ENCODE assay signal across 15 cellular contexts in the genomic region with DNA sequence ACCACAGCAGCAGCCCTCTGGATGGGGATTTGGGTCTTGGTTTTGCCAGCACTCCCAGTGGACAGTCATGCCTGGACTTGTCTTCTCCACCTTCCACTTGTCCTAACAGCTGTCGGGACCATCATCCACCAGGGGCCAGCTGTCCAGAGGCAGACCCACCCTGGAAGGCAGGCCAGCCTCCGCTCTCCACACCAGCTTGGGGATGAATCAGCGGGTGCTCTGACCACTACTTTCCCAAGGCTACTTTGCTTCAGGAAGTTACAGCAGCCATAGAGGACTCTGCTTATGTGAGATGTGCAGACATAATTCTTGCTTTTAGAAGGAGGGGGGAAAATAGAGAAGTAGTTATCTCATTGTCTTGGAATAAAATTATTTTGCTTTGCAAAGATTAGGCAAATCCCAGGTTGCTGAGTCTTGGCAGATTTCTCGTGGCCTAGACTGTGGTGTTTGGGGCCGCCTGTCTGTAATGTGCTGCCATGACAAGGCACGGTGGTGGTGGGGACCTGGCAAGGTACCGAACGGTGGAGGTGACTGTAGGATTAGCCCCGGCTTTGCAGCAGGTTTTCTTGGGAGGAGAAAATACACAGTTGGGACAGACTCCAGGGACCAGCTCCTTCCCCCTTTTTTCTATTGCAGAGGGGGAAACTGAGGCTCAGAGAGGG.
DNase-seq lines count a peak whose midpoint lies in the region; ATAC-seq and TF ChIP-seq lines count a peak whose summit lies in the region.
"Had no signal": no experiment of that assay in that cellular context is flagged by ENCODE, and none has a peak within 500 bp of the region (broad histone marks: within the 10 kb centered on the region; RNA-seq: fewer than 3 reads in every experiment).

No MANE protein-coding gene starts in this region.

- H3K27me3 Mint-ChIP-seq in MCF 10A (ENCODE audit: insufficient read depth, unreplicated experiment) = no peaks in the 10 kb centered on the region

- H3K9me3 ChIP-seq in breast epithelium (no peaks in the 10 kb centered on the region), aorta (ENCODE audit: control insufficient read depth, low read length) (no peaks in the 10 kb centered on the region)
- H3K9me3 ChIP-seq: tibial nerve had no signal

- TF ChIP-seq CTCF in MCF 10A (IDR thresholded peaks at IDR 0.05; ENCODE audit: unreplicated experiment) (no peak), breast epithelium (IDR thresholded peaks at IDR 0.05) (no peak)

- H3K9me3 Mint-ChIP-seq in MCF 10A (ENCODE audit: unreplicated experiment) = no peaks in the 10 kb centered on the region
- H3K9me3 Mint-ChIP-seq: activated CD4-positive, alpha-beta T cell treated with anti-CD3 and anti-CD28 coated beads, Interleukin-2, amount 10 ng/mL, durations not matched to agents 24 days and 14 days; activated naive CD8-positive, alpha-beta T cell treated with anti-CD3 and anti-CD28 coated beads, Interleukin-2, amount 50 U/mL, for 24 hours had no signal

- H3K27ac ChIP-seq in breast epithelium (peak overlapping the region in 1 of 2 donors; percentile 25), caudate nucleus (ENCODE audit: low read depth, low read length) (peak overlapping the region; percentile 73), aorta (ENCODE audit: low read depth in 1 of 2, low read length in 2 of 2) (no peak overlapping the region)

- H3K4me3 Mint-ChIP-seq in MCF 10A (ENCODE audit: unreplicated experiment) = no peak overlapping the region
- H3K4me3 Mint-ChIP-seq: activated CD4-positive, alpha-beta T cell treated with anti-CD3 and anti-CD28 coated beads, Interleukin-2, amount 10 ng/mL, durations not matched to agents 24 days and 14 days; activated naive CD8-positive, alpha-beta T cell treated with anti-CD3 and anti-CD28 coated beads, Interleukin-2, amount 50 U/mL, for 24 hours; naive B cell had no signal

- peaks cover 0 to 4% of the 10 kb centered on the region in 2 donors for H3K4me1 ChIP-seq in breast epithelium
- H3K4me1 ChIP-seq in aorta (ENCODE audit: control insufficient read depth in 1 of 2, insufficient read depth in 2 of 2, low read length in 2 of 2) = no peaks in the 10 kb centered on the region

- no peak overlapping the region for H3K4me3 ChIP-seq in breast epithelium
- no peak overlapping the region for H3K4me3 ChIP-seq in aorta (ENCODE audit: low read length in 2 of 2)
- H3K4me3 ChIP-seq: tibial nerve had no signal

- peak; percentile 50 for ATAC-seq in aorta (ENCODE audit: low FRiP score)
- no peak for ATAC-seq in stimulated activated naive CD8-positive, alpha-beta T cell treated with anti-CD3 and anti-CD28 coated beads, Interleukin-15, Interleukin-2, amounts not matched to agents 100 U/mL and 50 U/mL, for 24 hours
- ATAC-seq: activated naive CD8-positive, alpha-beta T cell treated with anti-CD3 and anti-CD28 coated beads, Interleukin-2, amount 50 U/mL, for 24 hours had no signal

- H3K36me3 Mint-ChIP-seq in MCF 10A (ENCODE audit: insufficient read depth, unreplicated experiment) = peaks cover 15% of the 10 kb centered on the region
- H3K36me3 Mint-ChIP-seq: naive B cell had no signal

- DNase-seq in MCF 10A (ENCODE audit: unreplicated experiment) = peak; percentile 10
- no peak for DNase-seq in breast epithelium (ENCODE audit: low spot score in 2 of 2)
- DNase-seq in caudate nucleus (lab: John Stamatoyannopoulos, UW) = no peak
- DNase-seq in islet precursor cell = peak; percentile 77
- no peak for DNase-seq in aorta
- DNase-seq in epidermal melanocyte (ENCODE audit: insufficient read length, low spot score) = no peak
- DNase-seq in stimulated activated naive CD8-positive, alpha-beta T cell treated with anti-CD3 and anti-CD28 coated beads, Interleukin-15, Interleukin-2, amounts not matched to agents 100 U/mL and 50 U/mL, for 24 hours = no peak
- no peak for DNase-seq in NCI-H446 (lab: John Stamatoyannopoulos, UW)
- DNase-seq: ACHN; activated CD4-positive, alpha-beta T cell treated with anti-CD3 and anti-CD28 coated beads, Interleukin-2, amount 10 ng/mL, durations not matched to agents 24 days and 14 days; activated naive CD8-positive, alpha-beta T cell treated with anti-CD3 and anti-CD28 coated beads, Interleukin-2, amount 50 U/mL, for 24 hours; naive B cell; NCI-H1694 treated with DMSO at 0.1 percent for 48 hours; stimulated activated CD4-positive, alpha-beta T cell treated with anti-CD3 and anti-CD28 coated beads, Interleukin-4, amount 100 ng/mL, for 4 hours had no signal

- intact Hi-C loops in MCF 10A (cut with micrococcal nuclease) (no loop called here), breast epithelium (cut with DNase I; ENCODE audit: low total_unique reads) (no loop called here), aorta (cut with DNase I) (no loop called here)

- POLR2A ChIA-PET in MCF 10A (lab: Yijun Ruan, JAX) = no interaction called here

- H3K36me3 ChIP-seq in breast epithelium = no peaks in the 10 kb centered on the region
- H3K36me3 ChIP-seq in aorta (ENCODE audit: control insufficient read depth in 1 of 2, insufficient read depth in 2 of 2, low read length in 1 of 2) = no peaks in the 10 kb centered on the region
- H3K36me3 ChIP-seq: tibial nerve had no signal

- CTCF ChIA-PET in MCF 10A (lab: Yijun Ruan, JAX) = interaction anchor here (0.6 to 1.0 kb wide), 3 partner anchors 12 to 103 kb away, joined by 3 read pairs; no protein-coding TSS in a partner anchor

- H3K4me1 Mint-ChIP-seq in MCF 10A (ENCODE audit: insufficient read depth, unreplicated experiment) = peaks cover 10% of the 10 kb centered on the region
- H3K4me1 Mint-ChIP-seq: activated CD4-positive, alpha-beta T cell treated with anti-CD3 and anti-CD28 coated beads, Interleukin-2, amount 10 ng/mL, durations not matched to agents 24 days and 14 days; naive B cell had no signal

- H3K27ac Mint-ChIP-seq in MCF 10A (ENCODE audit: low read depth, unreplicated experiment) = peak overlapping the region; percentile 11
- H3K27ac Mint-ChIP-seq: activated CD4-positive, alpha-beta T cell treated with anti-CD3 and anti-CD28 coated beads, Interleukin-2, amount 10 ng/mL, durations not matched to agents 24 days and 14 days; activated naive CD8-positive, alpha-beta T cell treated with anti-CD3 and anti-CD28 coated beads, Interleukin-2, amount 50 U/mL, for 24 hours; naive B cell had no signal

- H3K27me3 ChIP-seq in breast epithelium = no peaks in the 10 kb centered on the region
- no peaks in the 10 kb centered on the region for H3K27me3 ChIP-seq in aorta (ENCODE audit: control insufficient read depth in 1 of 2, insufficient read depth in 2 of 2, low read length in 1 of 2)
- H3K27me3 ChIP-seq: tibial nerve had no signal

- no TSS peak for BruUV-seq in MCF 10A (replicated peaks; lab: Mats Ljungman, UMichigan)

- 91 to 94% methylated on average over 9 of the region's 9 CpGs for WGBS in aorta, 2 donors

- no peak for TF ChIP-seq POLR2A in breast epithelium (IDR thresholded peaks at IDR 0.05)

Comparison
In these comparisons a context has a peak if more than half of its experiments do, and no peak if none do; other contexts are left out.
1. DNase-seq: peak in MCF 10A (single experiment) and islet precursor cell (single experiment); none in breast epithelium (0 of 2), caudate nucleus (0 of 61), aorta (0 of 2), epidermal melanocyte (single experiment), stimulated activated naive CD8-positive, alpha-beta T cell treated with anti-CD3 and anti-CD28 coated beads, Interleukin-15, Interleukin-2, amounts not matched to agents 100 U/mL and 50 U/mL, for 24 hours (single experiment) and NCI-H446 (0 of 2).